1 cellular context compared by ENCODE assay signal in the genomic region with DNA sequence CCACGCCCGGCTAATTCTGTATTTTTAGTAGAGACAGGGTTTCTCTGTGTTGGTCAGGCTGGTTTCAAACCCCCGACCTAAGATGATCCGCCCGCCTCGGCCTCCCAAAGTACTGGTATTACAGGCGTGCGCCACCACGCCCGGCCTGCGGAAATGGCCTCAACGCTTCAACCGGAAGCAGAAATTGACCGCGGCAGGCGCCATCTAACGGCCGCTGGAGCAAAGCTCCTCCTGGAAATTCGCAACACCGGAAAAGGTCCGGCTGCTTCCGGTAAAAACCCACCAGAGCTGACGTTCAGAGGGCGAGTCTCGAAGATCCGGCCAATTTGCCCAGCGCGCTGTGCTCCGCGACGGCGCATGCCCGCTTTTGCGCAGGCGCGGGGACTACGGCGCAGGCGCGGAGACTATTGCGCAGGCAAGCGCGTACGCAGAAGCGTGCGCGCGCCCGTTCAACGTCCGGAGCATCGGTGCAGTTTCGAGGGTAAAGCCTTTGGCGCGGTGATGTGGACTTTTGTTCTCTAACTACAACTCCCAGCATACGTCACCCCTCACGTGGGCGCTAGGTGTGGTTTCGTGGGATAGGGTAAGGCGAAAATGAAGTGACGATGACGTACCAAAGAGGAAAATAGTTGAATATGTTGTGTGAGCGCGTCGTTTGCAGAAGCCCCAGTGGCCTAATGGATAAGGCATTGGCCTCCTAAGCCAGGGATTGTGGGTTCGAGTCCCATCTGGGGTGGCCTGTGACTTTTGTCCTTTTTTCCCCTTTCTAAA.
TF ChIP-seq lines count a peak whose summit lies in the region.

No MANE protein-coding gene starts in this region.

TF ChIP-seq in HepG2, 621 proteins besides CTCF, POLR2A, EP300 and RAD21 (continued from another document and continues in another):
- TF ChIP-seq, protein P1, sequence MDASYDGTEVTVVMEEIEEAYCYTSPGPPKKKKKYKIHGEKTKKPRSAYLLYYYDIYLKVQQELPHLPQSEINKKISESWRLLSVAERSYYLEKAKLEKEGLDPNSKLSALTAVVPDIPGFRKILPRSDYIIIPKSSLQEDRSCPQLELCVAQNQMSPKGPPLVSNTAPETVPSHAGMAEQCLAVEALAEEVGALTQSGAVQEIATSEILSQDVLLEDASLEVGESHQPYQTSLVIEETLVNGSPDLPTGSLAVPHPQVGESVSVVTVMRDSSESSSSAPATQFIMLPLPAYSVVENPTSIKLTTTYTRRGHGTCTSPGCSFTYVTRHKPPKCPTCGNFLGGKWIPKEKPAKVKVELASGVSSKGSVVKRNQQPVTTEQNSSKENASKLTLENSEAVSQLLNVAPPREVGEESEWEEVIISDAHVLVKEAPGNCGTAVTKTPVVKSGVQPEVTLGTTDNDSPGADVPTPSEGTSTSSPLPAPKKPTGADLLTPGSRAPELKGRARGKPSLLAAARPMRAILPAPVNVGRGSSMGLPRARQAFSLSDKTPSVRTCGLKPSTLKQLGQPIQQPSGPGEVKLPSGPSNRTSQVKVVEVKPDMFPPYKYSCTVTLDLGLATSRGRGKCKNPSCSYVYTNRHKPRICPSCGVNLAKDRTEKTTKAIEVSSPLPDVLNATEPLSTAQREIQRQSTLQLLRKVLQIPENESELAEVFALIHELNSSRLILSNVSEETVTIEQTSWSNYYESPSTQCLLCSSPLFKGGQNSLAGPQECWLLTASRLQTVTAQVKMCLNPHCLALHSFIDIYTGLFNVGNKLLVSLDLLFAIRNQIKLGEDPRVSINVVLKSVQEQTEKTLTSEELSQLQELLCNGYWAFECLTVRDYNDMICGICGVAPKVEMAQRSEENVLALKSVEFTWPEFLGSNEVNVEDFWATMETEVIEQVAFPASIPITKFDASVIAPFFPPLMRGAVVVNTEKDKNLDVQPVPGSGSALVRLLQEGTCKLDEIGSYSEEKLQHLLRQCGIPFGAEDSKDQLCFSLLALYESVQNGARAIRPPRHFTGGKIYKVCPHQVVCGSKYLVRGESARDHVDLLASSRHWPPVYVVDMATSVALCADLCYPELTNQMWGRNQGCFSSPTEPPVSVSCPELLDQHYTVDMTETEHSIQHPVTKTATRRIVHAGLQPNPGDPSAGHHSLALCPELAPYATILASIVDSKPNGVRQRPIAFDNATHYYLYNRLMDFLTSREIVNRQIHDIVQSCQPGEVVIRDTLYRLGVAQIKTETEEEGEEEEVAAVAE (CRISPR knock-in tag; IDR thresholded peaks at IDR 0.05; ENCODE audit: borderline replicate concordance): peak; percentile 63; the same call in 1 of the 2 replicates
- TF ChIP-seq ZSCAN30 (CRISPR knock-in tag; IDR thresholded peaks at IDR 0.05) (no peak), ZNF235 (CRISPR knock-in tag; IDR thresholded peaks at IDR 0.05; ENCODE audit: borderline replicate concordance) (peak; percentile 46; the same call in 1 of the 2 replicates), HDAC2 (CRISPR knock-in tag; IDR thresholded peaks at IDR 0.05) (peak; percentile 58), NR2F1 (CRISPR knock-in tag; IDR thresholded peaks at IDR 0.05) (no peak), HDAC1 (CRISPR knock-in tag; IDR thresholded peaks at IDR 0.05) (peak; percentile 75), ADNP (CRISPR knock-in tag; IDR thresholded peaks at IDR 0.05) (peak; percentile 89), ZNF839 (CRISPR knock-in tag; IDR thresholded peaks at IDR 0.05; ENCODE audit: borderline replicate concordance) (peak; percentile 87), NFIB (CRISPR knock-in tag; IDR thresholded peaks at IDR 0.05; ENCODE audit: borderline replicate concordance) (no peak), SMC3 (IDR thresholded peaks at IDR 0.05; ENCODE audit: low read length) (peak; percentile 27; the same call in 1 of the 2 replicates), ZNF510 (CRISPR knock-in tag; IDR thresholded peaks at IDR 0.05; ENCODE audit: low read depth) (peak; percentile 95; the same call in 1 of the 2 replicates), ARNTL (CRISPR knock-in tag; IDR thresholded peaks at IDR 0.05) (peak; percentile 81), ZNF577 (CRISPR knock-in tag; IDR thresholded peaks at IDR 0.05; ENCODE audit: borderline replicate concordance, low read depth) (no peak), ZNF768 (CRISPR knock-in tag; IDR thresholded peaks at IDR 0.05) (peak; percentile 57; the same call in 1 of the 2 replicates), SRSF1 (optimal IDR thresholded peaks at IDR 0.05; ENCODE audit: low read depth, low read length) (peak; percentile 59), ARNT2 (CRISPR knock-in tag; IDR thresholded peaks at IDR 0.05; ENCODE audit: low read depth) (peak; percentile 78), NR2F6 (IDR thresholded peaks at IDR 0.05) (peak; percentile 23; the same call in 1 of the 2 replicates), NR2F6 (CRISPR knock-in tag; IDR thresholded peaks at IDR 0.05) (peak; percentile 28; the same call in 1 of the 2 replicates), PCBP2 (optimal IDR thresholded peaks at IDR 0.05; ENCODE audit: low read depth, low read length, poor library complexity, severe bottlenecking) (no peak), FOXM1 (CRISPR knock-in tag; IDR thresholded peaks at IDR 0.05) (no peak), ZNF562 (CRISPR knock-in tag; IDR thresholded peaks at IDR 0.05; ENCODE audit: borderline replicate concordance) (no peak), THAP11 (CRISPR knock-in tag; IDR thresholded peaks at IDR 0.05) (peak; percentile 97), ZNF207 (IDR thresholded peaks at IDR 0.05; ENCODE audit: borderline replicate concordance) (no peak), PPARG (CRISPR knock-in tag; conservative IDR thresholded peaks at IDR 0.05) (no peak; the same call in 1 of the 2 replicates), ZNF180 (CRISPR knock-in tag; IDR thresholded peaks at IDR 0.05; ENCODE audit: borderline replicate concordance, low read depth) (no peak; the same call in 1 of the 2 replicates), XBP1 (CRISPR knock-in tag; IDR thresholded peaks at IDR 0.05) (0 out of 2 replicates have a peak, but pooled peaks have one; percentile 50), ZNF121 (CRISPR knock-in tag; IDR thresholded peaks at IDR 0.05) (no peak), NFKB2 (CRISPR knock-in tag; IDR thresholded peaks at IDR 0.05; ENCODE audit: borderline replicate concordance) (peak; percentile 67), SALL1 (CRISPR knock-in tag; IDR thresholded peaks at IDR 0.05) (peak; percentile 90), YEATS4 (CRISPR knock-in tag; IDR thresholded peaks at IDR 0.05; ENCODE audit: borderline replicate concordance) (peak; percentile 92), TBP (CRISPR knock-in tag; IDR thresholded peaks at IDR 0.05) (no peak), CCDC6 (CRISPR knock-in tag; IDR thresholded peaks at IDR 0.05) (peak; percentile 52), JARID2 (CRISPR knock-in tag; IDR thresholded peaks at IDR 0.05; ENCODE audit: insufficient replicate concordance) (no peak), ZNF232 (CRISPR knock-in tag; IDR thresholded peaks at IDR 0.05; ENCODE audit: borderline replicate concordance) (0 out of 2 replicates have a peak, but pooled peaks have one; percentile 71), SP5 (CRISPR knock-in tag; IDR thresholded peaks at IDR 0.05; ENCODE audit: borderline replicate concordance, low read depth) (peak; percentile 15; the same call in 1 of the 2 replicates), ZNF317 (CRISPR knock-in tag; IDR thresholded peaks at IDR 0.05) (no peak), HES4 (CRISPR knock-in tag; IDR thresholded peaks at IDR 0.05; ENCODE audit: borderline replicate concordance) (peak; percentile 46; the same call in 1 of the 2 replicates), GATAD2A (CRISPR knock-in tag; IDR thresholded peaks at IDR 0.05) (peak; percentile 67), ZNF556 (CRISPR knock-in tag; IDR thresholded peaks at IDR 0.05; ENCODE audit: borderline replicate concordance) (peak; percentile 99)
- TF ChIP-seq, protein P2, sequence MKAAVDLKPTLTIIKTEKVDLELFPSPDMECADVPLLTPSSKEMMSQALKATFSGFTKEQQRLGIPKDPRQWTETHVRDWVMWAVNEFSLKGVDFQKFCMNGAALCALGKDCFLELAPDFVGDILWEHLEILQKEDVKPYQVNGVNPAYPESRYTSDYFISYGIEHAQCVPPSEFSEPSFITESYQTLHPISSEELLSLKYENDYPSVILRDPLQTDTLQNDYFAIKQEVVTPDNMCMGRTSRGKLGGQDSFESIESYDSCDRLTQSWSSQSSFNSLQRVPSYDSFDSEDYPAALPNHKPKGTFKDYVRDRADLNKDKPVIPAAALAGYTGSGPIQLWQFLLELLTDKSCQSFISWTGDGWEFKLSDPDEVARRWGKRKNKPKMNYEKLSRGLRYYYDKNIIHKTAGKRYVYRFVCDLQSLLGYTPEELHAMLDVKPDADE (CRISPR knock-in tag; IDR thresholded peaks at IDR 0.05): no peak
- TF ChIP-seq, protein P3, sequence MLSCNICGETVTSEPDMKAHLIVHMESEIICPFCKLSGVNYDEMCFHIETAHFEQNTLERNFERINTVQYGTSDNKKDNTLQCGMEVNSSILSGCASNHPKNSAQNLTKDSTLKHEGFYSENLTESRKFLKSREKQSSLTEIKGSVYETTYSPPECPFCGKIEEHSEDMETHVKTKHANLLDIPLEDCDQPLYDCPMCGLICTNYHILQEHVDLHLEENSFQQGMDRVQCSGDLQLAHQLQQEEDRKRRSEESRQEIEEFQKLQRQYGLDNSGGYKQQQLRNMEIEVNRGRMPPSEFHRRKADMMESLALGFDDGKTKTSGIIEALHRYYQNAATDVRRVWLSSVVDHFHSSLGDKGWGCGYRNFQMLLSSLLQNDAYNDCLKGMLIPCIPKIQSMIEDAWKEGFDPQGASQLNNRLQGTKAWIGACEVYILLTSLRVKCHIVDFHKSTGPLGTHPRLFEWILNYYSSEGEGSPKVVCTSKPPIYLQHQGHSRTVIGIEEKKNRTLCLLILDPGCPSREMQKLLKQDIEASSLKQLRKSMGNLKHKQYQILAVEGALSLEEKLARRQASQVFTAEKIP (CRISPR knock-in tag; IDR thresholded peaks at IDR 0.05; ENCODE audit: borderline replicate concordance): no peak
- TF ChIP-seq, protein P4, sequence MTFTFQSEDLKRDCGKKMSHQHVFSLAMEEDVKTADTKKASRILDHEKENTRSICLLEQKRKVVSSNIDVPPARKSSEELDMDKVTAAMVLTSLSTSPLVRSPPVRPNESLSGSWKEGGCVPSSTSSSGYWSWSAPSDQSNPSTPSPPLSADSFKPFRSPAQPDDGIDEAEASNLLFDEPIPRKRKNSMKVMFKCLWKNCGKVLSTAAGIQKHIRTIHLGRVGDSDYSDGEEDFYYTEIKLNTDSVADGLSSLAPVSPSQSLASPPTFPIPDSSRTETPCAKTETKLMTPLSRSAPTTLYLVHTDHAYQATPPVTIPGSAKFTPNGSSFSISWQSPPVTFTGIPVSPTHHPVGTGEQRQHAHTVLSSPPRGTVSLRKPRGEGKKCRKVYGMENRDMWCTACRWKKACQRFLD (CRISPR knock-in tag; IDR thresholded peaks at IDR 0.05; ENCODE audit: borderline replicate concordance): peak; percentile 96; the same call in 1 of the 2 replicates
- TF ChIP-seq, protein P5, sequence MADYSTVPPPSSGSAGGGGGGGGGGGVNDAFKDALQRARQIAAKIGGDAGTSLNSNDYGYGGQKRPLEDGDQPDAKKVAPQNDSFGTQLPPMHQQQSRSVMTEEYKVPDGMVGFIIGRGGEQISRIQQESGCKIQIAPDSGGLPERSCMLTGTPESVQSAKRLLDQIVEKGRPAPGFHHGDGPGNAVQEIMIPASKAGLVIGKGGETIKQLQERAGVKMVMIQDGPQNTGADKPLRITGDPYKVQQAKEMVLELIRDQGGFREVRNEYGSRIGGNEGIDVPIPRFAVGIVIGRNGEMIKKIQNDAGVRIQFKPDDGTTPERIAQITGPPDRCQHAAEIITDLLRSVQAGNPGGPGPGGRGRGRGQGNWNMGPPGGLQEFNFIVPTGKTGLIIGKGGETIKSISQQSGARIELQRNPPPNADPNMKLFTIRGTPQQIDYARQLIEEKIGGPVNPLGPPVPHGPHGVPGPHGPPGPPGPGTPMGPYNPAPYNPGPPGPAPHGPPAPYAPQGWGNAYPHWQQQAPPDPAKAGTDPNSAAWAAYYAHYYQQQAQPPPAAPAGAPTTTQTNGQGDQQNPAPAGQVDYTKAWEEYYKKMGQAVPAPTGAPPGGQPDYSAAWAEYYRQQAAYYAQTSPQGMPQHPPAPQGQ (CRISPR knock-in tag; IDR thresholded peaks at IDR 0.05; ENCODE audit: borderline replicate concordance): no peak
- TF ChIP-seq, protein P6, sequence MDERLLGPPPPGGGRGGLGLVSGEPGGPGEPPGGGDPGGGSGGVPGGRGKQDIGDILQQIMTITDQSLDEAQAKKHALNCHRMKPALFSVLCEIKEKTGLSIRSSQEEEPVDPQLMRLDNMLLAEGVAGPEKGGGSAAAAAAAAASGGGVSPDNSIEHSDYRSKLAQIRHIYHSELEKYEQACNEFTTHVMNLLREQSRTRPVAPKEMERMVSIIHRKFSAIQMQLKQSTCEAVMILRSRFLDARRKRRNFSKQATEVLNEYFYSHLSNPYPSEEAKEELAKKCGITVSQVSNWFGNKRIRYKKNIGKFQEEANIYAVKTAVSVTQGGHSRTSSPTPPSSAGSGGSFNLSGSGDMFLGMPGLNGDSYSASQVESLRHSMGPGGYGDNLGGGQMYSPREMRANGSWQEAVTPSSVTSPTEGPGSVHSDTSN (CRISPR knock-in tag; IDR thresholded peaks at IDR 0.05): no peak
- TF ChIP-seq, protein P7, sequence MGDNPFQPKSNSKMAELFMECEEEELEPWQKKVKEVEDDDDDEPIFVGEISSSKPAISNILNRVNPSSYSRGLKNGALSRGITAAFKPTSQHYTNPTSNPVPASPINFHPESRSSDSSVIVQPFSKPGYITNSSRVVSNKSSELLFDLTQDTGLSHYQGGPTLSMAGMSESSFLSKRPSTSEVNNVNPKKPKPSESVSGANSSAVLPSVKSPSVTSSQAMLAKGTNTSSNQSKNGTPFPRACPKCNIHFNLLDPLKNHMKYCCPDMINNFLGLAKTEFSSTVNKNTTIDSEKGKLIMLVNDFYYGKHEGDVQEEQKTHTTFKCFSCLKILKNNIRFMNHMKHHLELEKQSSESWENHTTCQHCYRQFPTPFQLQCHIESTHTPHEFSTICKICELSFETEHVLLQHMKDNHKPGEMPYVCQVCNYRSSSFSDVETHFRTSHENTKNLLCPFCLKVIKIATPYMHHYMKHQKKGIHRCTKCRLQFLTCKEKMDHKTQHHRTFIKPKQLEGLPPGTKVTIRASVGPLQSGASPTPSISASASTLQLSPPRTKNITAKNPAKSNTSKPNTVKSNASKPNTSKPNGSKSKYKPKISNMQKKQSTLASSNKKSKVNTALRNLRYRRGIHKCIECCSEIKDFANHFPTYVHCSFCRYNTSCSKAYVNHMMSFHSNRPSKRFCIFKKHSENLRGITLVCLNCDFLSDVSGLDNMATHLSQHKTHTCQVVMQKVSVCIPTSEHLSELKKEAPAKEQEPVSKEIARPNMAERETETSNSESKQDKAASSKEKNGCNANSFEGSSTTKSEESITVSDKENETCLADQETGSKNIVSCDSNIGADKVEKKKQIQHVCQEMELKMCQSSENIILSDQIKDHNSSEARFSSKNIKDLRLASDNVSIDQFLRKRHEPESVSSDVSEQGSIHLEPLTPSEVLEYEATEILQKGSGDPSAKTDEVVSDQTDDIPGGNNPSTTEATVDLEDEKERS (CRISPR knock-in tag; IDR thresholded peaks at IDR 0.05): peak; percentile 100
- TF ChIP-seq, protein P8, sequence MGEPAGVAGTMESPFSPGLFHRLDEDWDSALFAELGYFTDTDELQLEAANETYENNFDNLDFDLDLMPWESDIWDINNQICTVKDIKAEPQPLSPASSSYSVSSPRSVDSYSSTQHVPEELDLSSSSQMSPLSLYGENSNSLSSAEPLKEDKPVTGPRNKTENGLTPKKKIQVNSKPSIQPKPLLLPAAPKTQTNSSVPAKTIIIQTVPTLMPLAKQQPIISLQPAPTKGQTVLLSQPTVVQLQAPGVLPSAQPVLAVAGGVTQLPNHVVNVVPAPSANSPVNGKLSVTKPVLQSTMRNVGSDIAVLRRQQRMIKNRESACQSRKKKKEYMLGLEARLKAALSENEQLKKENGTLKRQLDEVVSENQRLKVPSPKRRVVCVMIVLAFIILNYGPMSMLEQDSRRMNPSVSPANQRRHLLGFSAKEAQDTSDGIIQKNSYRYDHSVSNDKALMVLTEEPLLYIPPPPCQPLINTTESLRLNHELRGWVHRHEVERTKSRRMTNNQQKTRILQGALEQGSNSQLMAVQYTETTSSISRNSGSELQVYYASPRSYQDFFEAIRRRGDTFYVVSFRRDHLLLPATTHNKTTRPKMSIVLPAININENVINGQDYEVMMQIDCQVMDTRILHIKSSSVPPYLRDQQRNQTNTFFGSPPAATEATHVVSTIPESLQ (CRISPR knock-in tag; conservative IDR thresholded peaks at IDR 0.05): no peak
